In genomic region chr9:133471551-133472276, GRCh38 we compare ENCODE assay signal across 21 cellular contexts. TPM values are rescaled to one million over a fixed set of nuclear protein-coding genes. Genes with fewer than 3 reads are reported as not detected.
"Had no signal": no experiment of that assay in that cellular context is flagged by ENCODE, and none has a peak within 500 bp of the region (broad histone marks: within the 10 kb centered on the region; RNA-seq: fewer than 3 reads in every experiment).

No MANE protein-coding gene starts in this region.

- H3K4me1 Mint-ChIP-seq: brain; central memory CD8-positive, alpha-beta T cell; mesothelial cell of epicardium had no signal

- H3K27me3 Mint-ChIP-seq: activated CD8-positive, alpha-beta memory T cell treated with anti-CD3 and anti-CD28 coated beads, Interleukin-2, amount 10 ng/mL, durations not matched to agents 7 days and 5 days; activated T-cell treated with anti-CD3 and anti-CD28 coated beads, Interleukin-2, amount 50 U/mL, for 24 hours; brain; central memory CD8-positive, alpha-beta T cell; naive B cell; progenitor cell of endocrine pancreas; stimulated activated naive CD8-positive, alpha-beta T cell treated with anti-CD3 and anti-CD28 coated beads, Interleukin-15, amount 100 ng/mL, for 72 hours had no signal

- DNase-seq: activated CD4-positive, alpha-beta T cell treated with anti-CD3 and anti-CD28 coated beads, Interleukin-2, amount 50 U/mL, for 4 hours; activated CD8-positive, alpha-beta memory T cell treated with anti-CD3 and anti-CD28 coated beads, Interleukin-2, amount 10 ng/mL, durations not matched to agents 7 days and 5 days; activated effector memory CD4-positive, alpha-beta T cell treated with Interleukin-2 at 50 U/mL for 16 hours; activated T-cell treated with anti-CD3 and anti-CD28 coated beads, Interleukin-2, amount 50 U/mL, for 24 hours; amygdala; cortex of kidney; effector memory CD4-positive, alpha-beta T cell; naive B cell; occipital lobe; stimulated activated naive CD8-positive, alpha-beta T cell treated with anti-CD3 and anti-CD28 coated beads, Interleukin-15, amount 100 ng/mL, for 72 hours had no signal

- H3K36me3 Mint-ChIP-seq: activated CD8-positive, alpha-beta memory T cell treated with anti-CD3 and anti-CD28 coated beads, Interleukin-2, amount 10 ng/mL, durations not matched to agents 7 days and 5 days; activated naive CD4-positive, alpha-beta T cell treated with anti-CD3 and anti-CD28 coated beads, Interleukin-2, amount 50 U/mL, for 72 hours; brain; naive B cell had no signal

- H3K9me3 ChIP-seq: thoracic aorta had no signal

- H3K9me3 Mint-ChIP-seq: activated naive CD4-positive, alpha-beta T cell treated with anti-CD3 and anti-CD28 coated beads, Interleukin-2, amount 50 U/mL, for 72 hours; activated T-cell treated with anti-CD3 and anti-CD28 coated beads, Interleukin-2, amount 50 U/mL, for 24 hours; brain; central memory CD8-positive, alpha-beta T cell; mesothelial cell of epicardium; naive B cell; stimulated activated naive CD8-positive, alpha-beta T cell treated with anti-CD3 and anti-CD28 coated beads, Interleukin-15, amount 100 ng/mL, for 72 hours had no signal

- H3K4me3 Mint-ChIP-seq: activated CD8-positive, alpha-beta memory T cell treated with anti-CD3 and anti-CD28 coated beads, Interleukin-2, amount 10 ng/mL, durations not matched to agents 7 days and 5 days; activated T-cell treated with anti-CD3 and anti-CD28 coated beads, Interleukin-2, amount 50 U/mL, for 24 hours; brain; central memory CD8-positive, alpha-beta T cell; mesothelial cell of epicardium; stimulated activated naive CD8-positive, alpha-beta T cell treated with anti-CD3 and anti-CD28 coated beads, Interleukin-15, amount 100 ng/mL, for 72 hours had no signal

- H3K4me3 ChIP-seq: thoracic aorta had no signal

- H3K27ac ChIP-seq: epithelial cell of prostate, thoracic aorta had no signal

- ATAC-seq: activated CD4-positive, CD25-positive, alpha-beta regulatory T cell treated with anti-CD3 and anti-CD28 coated beads, Interleukin-2, amount 50 U/mL, for 24 hours; activated CD8-positive, alpha-beta memory T cell treated with anti-CD3 and anti-CD28 coated beads, Interleukin-2, amount 10 ng/mL, durations not matched to agents 7 days and 5 days; activated naive CD4-positive, alpha-beta T cell treated with anti-CD3 and anti-CD28 coated beads, Interleukin-2, amount 50 U/mL, for 72 hours; sciatic nerve; stimulated activated naive CD8-positive, alpha-beta T cell treated with anti-CD3 and anti-CD28 coated beads, Interleukin-15, amount 100 ng/mL, for 72 hours had no signal

- H3K27ac Mint-ChIP-seq: activated CD8-positive, alpha-beta memory T cell treated with anti-CD3 and anti-CD28 coated beads, Interleukin-2, amount 10 ng/mL, durations not matched to agents 7 days and 5 days; activated naive CD4-positive, alpha-beta T cell treated with anti-CD3 and anti-CD28 coated beads, Interleukin-2, amount 50 U/mL, for 72 hours; activated T-cell treated with anti-CD3 and anti-CD28 coated beads, Interleukin-2, amount 50 U/mL, for 24 hours; mesothelial cell of epicardium; progenitor cell of endocrine pancreas had no signal

RNA-seq across cellular contexts. Expression of gene MYMK, which starts 53.0 kb away (rescaled TPM):
- total RNA-seq: activated CD8-positive, alpha-beta memory T cell treated with anti-CD3 and anti-CD28 coated beads, Interleukin-2, amount 10 ng/mL, durations not matched to agents 7 days and 5 days; activated naive CD4-positive, alpha-beta T cell treated with anti-CD3 and anti-CD28 coated beads, Interleukin-2, amount 50 U/mL, for 72 hours; lower leg skin; mesothelial cell of epicardium; occipital lobe; progenitor cell of endocrine pancreas; sciatic nerve; thoracic aorta had no signal
- polyA plus RNA-seq: keratinocyte had no signal
